1 cellular context compared by ENCODE assay signal in the genomic region with DNA sequence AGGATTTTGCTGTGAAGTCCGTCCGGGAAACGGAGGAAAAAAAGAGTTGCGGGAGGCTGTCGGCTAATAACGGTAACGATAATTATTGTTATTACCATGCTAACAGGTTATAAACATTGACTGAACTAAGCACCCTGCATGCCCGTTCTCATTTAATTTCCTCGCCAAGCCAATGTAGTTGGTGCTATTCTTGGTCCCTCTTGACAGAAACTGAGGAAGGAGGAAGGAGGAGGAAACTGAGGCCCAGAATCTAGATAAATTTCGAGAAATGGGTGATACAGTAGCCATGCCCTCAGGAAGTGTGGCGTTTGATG.
TF ChIP-seq lines count a peak whose summit lies in the region.

No MANE protein-coding gene starts in this region.

TF ChIP-seq in HepG2, 621 proteins besides CTCF, POLR2A, EP300 and RAD21 (continued from another document and continues in another):
- TF ChIP-seq, protein P1, sequence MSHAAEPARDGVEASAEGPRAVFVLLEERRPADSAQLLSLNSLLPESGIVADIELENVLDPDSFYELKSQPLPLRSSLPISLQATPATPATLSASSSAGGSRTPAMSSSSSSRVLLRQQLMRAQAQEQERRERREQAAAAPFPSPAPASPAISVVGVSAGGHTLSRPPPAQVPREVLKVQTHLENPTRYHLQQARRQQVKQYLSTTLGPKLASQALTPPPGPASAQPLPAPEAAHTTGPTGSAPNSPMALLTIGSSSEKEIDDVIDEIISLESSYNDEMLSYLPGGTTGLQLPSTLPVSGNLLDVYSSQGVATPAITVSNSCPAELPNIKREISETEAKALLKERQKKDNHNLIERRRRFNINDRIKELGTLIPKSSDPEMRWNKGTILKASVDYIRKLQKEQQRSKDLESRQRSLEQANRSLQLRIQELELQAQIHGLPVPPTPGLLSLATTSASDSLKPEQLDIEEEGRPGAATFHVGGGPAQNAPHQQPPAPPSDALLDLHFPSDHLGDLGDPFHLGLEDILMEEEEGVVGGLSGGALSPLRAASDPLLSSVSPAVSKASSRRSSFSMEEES (CRISPR knock-in tag; IDR thresholded peaks at IDR 0.05), result no peak
- TF ChIP-seq ARNT (IDR thresholded peaks at IDR 0.05) (no peak), PHF20 (CRISPR knock-in tag; IDR thresholded peaks at IDR 0.05) (no peak), GATAD1 (CRISPR knock-in tag; IDR thresholded peaks at IDR 0.05) (no peak), HNRNPL (IDR thresholded peaks at IDR 0.05; ENCODE audit: low read depth, low read length) (no peak), SMC3 (IDR thresholded peaks at IDR 0.05; ENCODE audit: low read length) (no peak), DPF2 (CRISPR knock-in tag; IDR thresholded peaks at IDR 0.05; ENCODE audit: borderline replicate concordance, low read depth) (no peak), ZNF749 (CRISPR knock-in tag; IDR thresholded peaks at IDR 0.05; ENCODE audit: borderline replicate concordance) (no peak), ZNF121 (CRISPR knock-in tag; IDR thresholded peaks at IDR 0.05) (no peak), SSRP1 (CRISPR knock-in tag; IDR thresholded peaks at IDR 0.05) (no peak), PITX1 (CRISPR knock-in tag; IDR thresholded peaks at IDR 0.05) (no peak), TBX2 (CRISPR knock-in tag; IDR thresholded peaks at IDR 0.05; ENCODE audit: borderline replicate concordance) (0 out of 2 replicates have a peak, but pooled peaks have one; percentile 43), ZBTB7A (CRISPR knock-in tag; IDR thresholded peaks at IDR 0.05) (no peak), NFYB (CRISPR knock-in tag; IDR thresholded peaks at IDR 0.05) (no peak), PTBP1 (IDR thresholded peaks at IDR 0.05; ENCODE audit: low read depth, low read length, poor library complexity, severe bottlenecking) (no peak), PHF21A (CRISPR knock-in tag; IDR thresholded peaks at IDR 0.05) (no peak), ZSCAN12 (CRISPR knock-in tag; IDR thresholded peaks at IDR 0.05) (no peak), KDM2A (CRISPR knock-in tag; IDR thresholded peaks at IDR 0.05; ENCODE audit: borderline replicate concordance, low read depth) (no peak), SNAI1 (CRISPR knock-in tag; IDR thresholded peaks at IDR 0.05; ENCODE audit: borderline replicate concordance) (0 out of 2 replicates have a peak, but pooled peaks have one; percentile 25), ZNF776 (CRISPR knock-in tag; IDR thresholded peaks at IDR 0.05) (no peak; the same call in 1 of the 2 replicates), KMT2A (CRISPR knock-in tag; IDR thresholded peaks at IDR 0.05) (no peak), TSC22D2 (CRISPR knock-in tag; IDR thresholded peaks at IDR 0.05; ENCODE audit: borderline replicate concordance) (no peak), TOPORS (CRISPR knock-in tag; IDR thresholded peaks at IDR 0.05) (no peak; the same call in 1 of the 2 replicates), ZNF3 (CRISPR knock-in tag; IDR thresholded peaks at IDR 0.05) (no peak), ZNF766 (CRISPR knock-in tag; IDR thresholded peaks at IDR 0.05; ENCODE audit: borderline replicate concordance) (no peak), ZNF839 (CRISPR knock-in tag; IDR thresholded peaks at IDR 0.05; ENCODE audit: borderline replicate concordance) (no peak), ZNF329 (CRISPR knock-in tag; IDR thresholded peaks at IDR 0.05; ENCODE audit: low read depth) (no peak), ZNF567 (CRISPR knock-in tag; IDR thresholded peaks at IDR 0.05; ENCODE audit: borderline replicate concordance) (no peak), ZC3H4 (CRISPR knock-in tag; IDR thresholded peaks at IDR 0.05; ENCODE audit: borderline replicate concordance) (no peak), EEA1 (CRISPR knock-in tag; IDR thresholded peaks at IDR 0.05; ENCODE audit: borderline replicate concordance) (no peak), ZBTB1 (CRISPR knock-in tag; IDR thresholded peaks at IDR 0.05; ENCODE audit: borderline replicate concordance) (no peak), GABPA (IDR thresholded peaks at IDR 0.05; ENCODE audit: low read depth, low read length) (no peak), GABPA (CRISPR knock-in tag; IDR thresholded peaks at IDR 0.05; ENCODE audit: low read depth) (no peak), RORA (CRISPR knock-in tag; IDR thresholded peaks at IDR 0.05) (no peak), CREM (IDR thresholded peaks at IDR 0.05) (no peak), CREM (CRISPR knock-in tag; IDR thresholded peaks at IDR 0.05) (no peak), KLF6 (CRISPR knock-in tag; IDR thresholded peaks at IDR 0.05) (no peak), POLR2AphosphoS2 (IDR thresholded peaks at IDR 0.05; ENCODE audit: low read depth, low read length) (no peak), SRSF9 (IDR thresholded peaks at IDR 0.05; ENCODE audit: borderline replicate concordance, insufficient read depth, low read depth, low read length, poor library complexity, severe bottlenecking) (no peak)
- TF ChIP-seq, protein P2, sequence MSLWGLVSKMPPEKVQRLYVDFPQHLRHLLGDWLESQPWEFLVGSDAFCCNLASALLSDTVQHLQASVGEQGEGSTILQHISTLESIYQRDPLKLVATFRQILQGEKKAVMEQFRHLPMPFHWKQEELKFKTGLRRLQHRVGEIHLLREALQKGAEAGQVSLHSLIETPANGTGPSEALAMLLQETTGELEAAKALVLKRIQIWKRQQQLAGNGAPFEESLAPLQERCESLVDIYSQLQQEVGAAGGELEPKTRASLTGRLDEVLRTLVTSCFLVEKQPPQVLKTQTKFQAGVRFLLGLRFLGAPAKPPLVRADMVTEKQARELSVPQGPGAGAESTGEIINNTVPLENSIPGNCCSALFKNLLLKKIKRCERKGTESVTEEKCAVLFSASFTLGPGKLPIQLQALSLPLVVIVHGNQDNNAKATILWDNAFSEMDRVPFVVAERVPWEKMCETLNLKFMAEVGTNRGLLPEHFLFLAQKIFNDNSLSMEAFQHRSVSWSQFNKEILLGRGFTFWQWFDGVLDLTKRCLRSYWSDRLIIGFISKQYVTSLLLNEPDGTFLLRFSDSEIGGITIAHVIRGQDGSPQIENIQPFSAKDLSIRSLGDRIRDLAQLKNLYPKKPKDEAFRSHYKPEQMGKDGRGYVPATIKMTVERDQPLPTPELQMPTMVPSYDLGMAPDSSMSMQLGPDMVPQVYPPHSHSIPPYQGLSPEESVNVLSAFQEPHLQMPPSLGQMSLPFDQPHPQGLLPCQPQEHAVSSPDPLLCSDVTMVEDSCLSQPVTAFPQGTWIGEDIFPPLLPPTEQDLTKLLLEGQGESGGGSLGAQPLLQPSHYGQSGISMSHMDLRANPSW (CRISPR knock-in tag; IDR thresholded peaks at IDR 0.05; ENCODE audit: borderline replicate concordance), result 0 out of 2 replicates have a peak, but pooled peaks have one; percentile 22
- TF ChIP-seq, protein P3, sequence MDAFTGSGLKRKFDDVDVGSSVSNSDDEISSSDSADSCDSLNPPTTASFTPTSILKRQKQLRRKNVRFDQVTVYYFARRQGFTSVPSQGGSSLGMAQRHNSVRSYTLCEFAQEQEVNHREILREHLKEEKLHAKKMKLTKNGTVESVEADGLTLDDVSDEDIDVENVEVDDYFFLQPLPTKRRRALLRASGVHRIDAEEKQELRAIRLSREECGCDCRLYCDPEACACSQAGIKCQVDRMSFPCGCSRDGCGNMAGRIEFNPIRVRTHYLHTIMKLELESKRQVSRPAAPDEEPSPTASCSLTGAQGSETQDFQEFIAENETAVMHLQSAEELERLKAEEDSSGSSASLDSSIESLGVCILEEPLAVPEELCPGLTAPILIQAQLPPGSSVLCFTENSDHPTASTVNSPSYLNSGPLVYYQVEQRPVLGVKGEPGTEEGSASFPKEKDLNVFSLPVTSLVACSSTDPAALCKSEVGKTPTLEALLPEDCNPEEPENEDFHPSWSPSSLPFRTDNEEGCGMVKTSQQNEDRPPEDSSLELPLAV (CRISPR knock-in tag; conservative IDR thresholded peaks at IDR 0.05; ENCODE audit: low read depth), result no peak
- TF ChIP-seq, protein P4, sequence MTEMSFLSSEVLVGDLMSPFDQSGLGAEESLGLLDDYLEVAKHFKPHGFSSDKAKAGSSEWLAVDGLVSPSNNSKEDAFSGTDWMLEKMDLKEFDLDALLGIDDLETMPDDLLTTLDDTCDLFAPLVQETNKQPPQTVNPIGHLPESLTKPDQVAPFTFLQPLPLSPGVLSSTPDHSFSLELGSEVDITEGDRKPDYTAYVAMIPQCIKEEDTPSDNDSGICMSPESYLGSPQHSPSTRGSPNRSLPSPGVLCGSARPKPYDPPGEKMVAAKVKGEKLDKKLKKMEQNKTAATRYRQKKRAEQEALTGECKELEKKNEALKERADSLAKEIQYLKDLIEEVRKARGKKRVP (CRISPR knock-in tag; IDR thresholded peaks at IDR 0.05), result no peak
- TF ChIP-seq, protein P5, sequence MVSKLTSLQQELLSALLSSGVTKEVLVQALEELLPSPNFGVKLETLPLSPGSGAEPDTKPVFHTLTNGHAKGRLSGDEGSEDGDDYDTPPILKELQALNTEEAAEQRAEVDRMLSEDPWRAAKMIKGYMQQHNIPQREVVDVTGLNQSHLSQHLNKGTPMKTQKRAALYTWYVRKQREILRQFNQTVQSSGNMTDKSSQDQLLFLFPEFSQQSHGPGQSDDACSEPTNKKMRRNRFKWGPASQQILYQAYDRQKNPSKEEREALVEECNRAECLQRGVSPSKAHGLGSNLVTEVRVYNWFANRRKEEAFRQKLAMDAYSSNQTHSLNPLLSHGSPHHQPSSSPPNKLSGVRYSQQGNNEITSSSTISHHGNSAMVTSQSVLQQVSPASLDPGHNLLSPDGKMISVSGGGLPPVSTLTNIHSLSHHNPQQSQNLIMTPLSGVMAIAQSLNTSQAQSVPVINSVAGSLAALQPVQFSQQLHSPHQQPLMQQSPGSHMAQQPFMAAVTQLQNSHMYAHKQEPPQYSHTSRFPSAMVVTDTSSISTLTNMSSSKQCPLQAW (CRISPR knock-in tag; IDR thresholded peaks at IDR 0.05), result no peak
- TF ChIP-seq, protein P6, sequence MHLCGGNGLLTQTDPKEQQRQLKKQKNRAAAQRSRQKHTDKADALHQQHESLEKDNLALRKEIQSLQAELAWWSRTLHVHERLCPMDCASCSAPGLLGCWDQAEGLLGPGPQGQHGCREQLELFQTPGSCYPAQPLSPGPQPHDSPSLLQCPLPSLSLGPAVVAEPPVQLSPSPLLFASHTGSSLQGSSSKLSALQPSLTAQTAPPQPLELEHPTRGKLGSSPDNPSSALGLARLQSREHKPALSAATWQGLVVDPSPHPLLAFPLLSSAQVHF (CRISPR knock-in tag; IDR thresholded peaks at IDR 0.05), result no peak
- TF ChIP-seq, protein P7, sequence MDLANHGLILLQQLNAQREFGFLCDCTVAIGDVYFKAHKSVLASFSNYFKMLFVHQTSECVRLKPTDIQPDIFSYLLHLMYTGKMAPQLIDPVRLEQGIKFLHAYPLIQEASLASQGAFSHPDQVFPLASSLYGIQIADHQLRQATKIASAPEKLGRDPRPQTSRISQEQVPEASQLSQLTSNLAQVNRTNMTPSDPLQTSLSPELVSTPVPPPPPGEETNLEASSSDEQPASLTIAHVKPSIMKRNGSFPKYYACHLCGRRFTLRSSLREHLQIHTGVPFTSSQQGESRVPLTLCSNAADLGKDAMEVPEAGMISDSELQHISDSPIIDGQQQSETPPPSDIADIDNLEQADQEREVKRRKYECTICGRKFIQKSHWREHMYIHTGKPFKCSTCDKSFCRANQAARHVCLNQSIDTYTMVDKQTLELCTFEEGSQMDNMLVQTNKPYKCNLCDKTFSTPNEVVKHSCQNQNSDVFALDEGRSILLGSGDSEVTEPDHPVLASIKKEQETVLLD (CRISPR knock-in tag; IDR thresholded peaks at IDR 0.05; ENCODE audit: low read depth), result no peak
- TF ChIP-seq, protein P8, sequence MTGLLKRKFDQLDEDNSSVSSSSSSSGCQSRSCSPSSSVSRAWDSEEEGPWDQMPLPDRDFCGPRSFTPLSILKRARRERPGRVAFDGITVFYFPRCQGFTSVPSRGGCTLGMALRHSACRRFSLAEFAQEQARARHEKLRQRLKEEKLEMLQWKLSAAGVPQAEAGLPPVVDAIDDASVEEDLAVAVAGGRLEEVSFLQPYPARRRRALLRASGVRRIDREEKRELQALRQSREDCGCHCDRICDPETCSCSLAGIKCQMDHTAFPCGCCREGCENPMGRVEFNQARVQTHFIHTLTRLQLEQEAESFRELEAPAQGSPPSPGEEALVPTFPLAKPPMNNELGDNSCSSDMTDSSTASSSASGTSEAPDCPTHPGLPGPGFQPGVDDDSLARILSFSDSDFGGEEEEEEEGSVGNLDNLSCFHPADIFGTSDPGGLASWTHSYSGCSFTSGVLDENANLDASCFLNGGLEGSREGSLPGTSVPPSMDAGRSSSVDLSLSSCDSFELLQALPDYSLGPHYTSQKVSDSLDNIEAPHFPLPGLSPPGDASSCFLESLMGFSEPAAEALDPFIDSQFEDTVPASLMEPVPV (CRISPR knock-in tag; IDR thresholded peaks at IDR 0.05), result no peak
- TF ChIP-seq, protein P9, sequence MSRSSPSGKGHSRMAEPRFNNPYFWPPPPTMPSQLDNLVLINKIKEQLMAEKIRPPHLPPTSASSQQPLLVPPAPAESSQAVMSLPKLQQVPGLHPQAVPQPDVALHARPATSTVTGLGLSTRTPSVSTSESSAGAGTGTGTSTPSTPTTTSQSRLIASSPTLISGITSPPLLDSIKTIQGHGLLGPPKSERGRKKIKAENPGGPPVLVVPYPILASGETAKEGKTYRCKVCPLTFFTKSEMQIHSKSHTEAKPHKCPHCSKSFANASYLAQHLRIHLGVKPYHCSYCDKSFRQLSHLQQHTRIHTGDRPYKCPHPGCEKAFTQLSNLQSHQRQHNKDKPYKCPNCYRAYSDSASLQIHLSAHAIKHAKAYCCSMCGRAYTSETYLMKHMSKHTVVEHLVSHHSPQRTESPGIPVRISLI (CRISPR knock-in tag; IDR thresholded peaks at IDR 0.05; ENCODE audit: borderline replicate concordance), result no peak
- TF ChIP-seq, protein P10, sequence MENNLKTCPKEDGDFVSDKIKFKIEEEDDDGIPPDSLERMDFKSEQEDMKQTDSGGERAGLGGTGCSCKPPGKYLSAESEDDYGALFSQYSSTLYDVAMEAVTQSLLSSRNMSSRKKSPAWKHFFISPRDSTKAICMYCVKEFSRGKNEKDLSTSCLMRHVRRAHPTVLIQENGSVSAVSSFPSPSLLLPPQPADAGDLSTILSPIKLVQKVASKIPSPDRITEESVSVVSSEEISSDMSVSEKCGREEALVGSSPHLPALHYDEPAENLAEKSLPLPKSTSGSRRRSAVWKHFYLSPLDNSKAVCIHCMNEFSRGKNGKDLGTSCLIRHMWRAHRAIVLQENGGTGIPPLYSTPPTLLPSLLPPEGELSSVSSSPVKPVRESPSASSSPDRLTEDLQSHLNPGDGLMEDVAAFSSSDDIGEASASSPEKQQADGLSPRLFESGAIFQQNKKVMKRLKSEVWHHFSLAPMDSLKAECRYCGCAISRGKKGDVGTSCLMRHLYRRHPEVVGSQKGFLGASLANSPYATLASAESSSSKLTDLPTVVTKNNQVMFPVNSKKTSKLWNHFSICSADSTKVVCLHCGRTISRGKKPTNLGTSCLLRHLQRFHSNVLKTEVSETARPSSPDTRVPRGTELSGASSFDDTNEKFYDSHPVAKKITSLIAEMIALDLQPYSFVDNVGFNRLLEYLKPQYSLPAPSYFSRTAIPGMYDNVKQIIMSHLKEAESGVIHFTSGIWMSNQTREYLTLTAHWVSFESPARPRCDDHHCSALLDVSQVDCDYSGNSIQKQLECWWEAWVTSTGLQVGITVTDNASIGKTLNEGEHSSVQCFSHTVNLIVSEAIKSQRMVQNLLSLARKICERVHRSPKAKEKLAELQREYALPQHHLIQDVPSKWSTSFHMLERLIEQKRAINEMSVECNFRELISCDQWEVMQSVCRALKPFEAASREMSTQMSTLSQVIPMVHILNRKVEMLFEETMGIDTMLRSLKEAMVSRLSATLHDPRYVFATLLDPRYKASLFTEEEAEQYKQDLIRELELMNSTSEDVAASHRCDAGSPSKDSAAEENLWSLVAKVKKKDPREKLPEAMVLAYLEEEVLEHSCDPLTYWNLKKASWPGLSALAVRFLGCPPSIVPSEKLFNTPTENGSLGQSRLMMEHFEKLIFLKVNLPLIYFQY (CRISPR knock-in tag; IDR thresholded peaks at IDR 0.05; ENCODE audit: borderline replicate concordance), result no peak
